2 cellular contexts compared by ENCODE assay signal in the genomic region with DNA sequence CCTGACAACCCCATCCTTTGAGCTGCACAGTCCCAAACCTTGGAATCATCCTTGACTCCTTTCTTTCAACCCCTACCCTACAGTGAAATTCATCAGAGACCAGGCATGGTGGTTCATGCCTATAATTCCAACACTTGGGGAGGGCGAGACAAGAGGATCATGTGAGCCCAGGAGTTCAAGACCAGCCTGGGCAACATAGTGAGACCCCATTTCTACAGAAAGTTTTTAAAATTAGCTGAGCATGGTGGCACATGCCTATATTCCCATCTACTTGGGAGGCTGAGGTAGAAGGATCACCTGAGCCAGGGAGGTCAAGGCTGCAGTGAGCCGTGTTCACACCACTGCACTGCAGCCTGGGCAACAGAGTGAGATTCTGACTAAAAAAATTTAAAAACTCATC.
A peak's percentile ranks its signal among the peaks of the same experiment; 100 is the strongest.
TF ChIP-seq lines count a peak whose summit lies in the region.

No MANE protein-coding gene starts in this region.

TF ChIP-seq in HepG2, 621 proteins besides CTCF, POLR2A, EP300 and RAD21:
- TF ChIP-seq YY1 (IDR thresholded peaks at IDR 0.05; ENCODE audit: insufficient read depth, insufficient replicate concordance, low read depth, low read length): no peak
- no peak for TF ChIP-seq GLI4 (CRISPR knock-in tag; IDR thresholded peaks at IDR 0.05; ENCODE audit: borderline replicate concordance)
- no peak for TF ChIP-seq EHMT2 (IDR thresholded peaks at IDR 0.05; ENCODE audit: borderline replicate concordance, low read depth, low read length)
- TF ChIP-seq ZNF121 (CRISPR knock-in tag; IDR thresholded peaks at IDR 0.05): peak; percentile 89

TF ChIP-seq in K562, 482 proteins besides CTCF, POLR2A, EP300 and RAD21:
- TF ChIP-seq ZNF121 (CRISPR knock-in tag; conservative IDR thresholded peaks at IDR 0.05): peak; percentile 96
- peak; percentile 43 for TF ChIP-seq RBM25 (IDR thresholded peaks at IDR 0.05; ENCODE audit: low read depth, low read length, severe bottlenecking)
- TF ChIP-seq ZNF384 (IDR thresholded peaks at IDR 0.05; ENCODE audit: low read depth, low read length): no peak
TF ChIP-seq in K562: peak in this region for 2.
